Comparison of ENCODE assay signal across 12 cellular contexts in the genomic region with DNA sequence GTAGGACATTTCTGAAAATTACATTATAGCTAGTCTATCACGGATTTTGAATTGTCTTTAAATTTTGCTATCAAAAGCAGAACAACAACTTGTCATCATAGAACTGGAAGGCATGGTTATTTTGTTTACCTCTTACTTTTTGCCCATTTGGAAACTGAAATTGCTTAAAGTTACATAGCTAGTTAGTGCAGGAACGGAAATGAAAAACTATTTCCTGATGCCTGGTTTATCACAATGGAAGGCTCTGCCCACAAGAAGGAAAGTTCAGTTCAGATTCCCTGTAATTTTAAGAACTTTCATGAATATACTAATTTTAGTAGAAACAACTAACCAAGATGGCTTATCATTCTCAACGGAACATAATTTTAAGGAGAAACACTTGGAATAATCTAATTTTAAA.
DNase-seq lines count a peak whose midpoint lies in the region; ATAC-seq and TF ChIP-seq lines count a peak whose summit lies in the region.
"Had no signal": no experiment of that assay in that cellular context is flagged by ENCODE, and none has a peak within 500 bp of the region (broad histone marks: within the 10 kb centered on the region; RNA-seq: fewer than 3 reads in every experiment).

No MANE protein-coding gene starts in this region.

- H3K4me1 ChIP-seq in HCT116 (ENCODE audit: control insufficient read depth in 1 of 2, insufficient read depth in 2 of 2, low read length in 2 of 2) (peaks cover 55 to 78% of the 10 kb centered on the region in 2 experiments), ascending aorta (peaks cover 18 to 63% of the 10 kb centered on the region in 2 donors), mucosa of rectum (ENCODE audit: control insufficient read depth in 2 of 2, insufficient read depth in 2 of 2, low read length in 2 of 2) (peaks cover 36 to 69% of the 10 kb centered on the region in 2 donors), testis (peaks cover 70% of the 10 kb centered on the region)

- TF ChIP-seq CTCF in HCT116 (IDR thresholded peaks at IDR 0.05 in 2 of 3, conservative IDR thresholded peaks at IDR 0.05 in 1 of 3; ENCODE audit: borderline replicate concordance in 1 of 3, insufficient read depth in 1 of 3, low read depth in 2 of 3, low read length in 2 of 3) (no peak), ascending aorta (IDR thresholded peaks at IDR 0.05) (no peak), testis (IDR thresholded peaks at IDR 0.05) (no peak)

- H3K9ac ChIP-seq in HCT116 (ENCODE audit: low read length) (no peak overlapping the region), mucosa of rectum (ENCODE audit: low read depth in 1 of 2, low read length in 2 of 2) (no peak overlapping the region)

- no peak overlapping the region for H2AFZ ChIP-seq in HCT116 (ENCODE audit: low read depth, low read length, poor library complexity, severe bottlenecking)

- peak overlapping the region; percentile 100; the same call in 1 of the 2 replicates for H3K27ac ChIP-seq in HCT116 (ENCODE audit: low read depth, low read length)
- H3K27ac ChIP-seq in ascending aorta: peak overlapping the region; percentile 91 to 92
- peak overlapping the region; percentile 68 to 70 for H3K27ac ChIP-seq in mucosa of rectum (ENCODE audit: low read depth in 2 of 2, low read length in 2 of 2)
- peak overlapping the region; percentile 76 to 79 for H3K27ac ChIP-seq in testis

- no peak for ATAC-seq in HCT116
- ATAC-seq in GM18873 (IDR thresholded peaks at IDR 0.05; ENCODE audit: low FRiP score, unreplicated experiment): no peak
- no peak for ATAC-seq in HG03469 (IDR thresholded peaks at IDR 0.05; ENCODE audit: unreplicated experiment)

- no TSS peak for BruUV-seq in HCT116 (replicated peaks; lab: Mats Ljungman, UMichigan)

- H3K79me2 ChIP-seq in HCT116 (ENCODE audit: insufficient read depth, low read length): no peaks in the 10 kb centered on the region

- no peak for TF ChIP-seq RAD21 in HCT116 (IDR thresholded peaks at IDR 0.05; ENCODE audit: low read depth)

- H3K36me3 ChIP-seq in HCT116 (ENCODE audit: control insufficient read depth in 1 of 2, insufficient read depth in 2 of 2, low read length in 2 of 2) (no peaks in the 10 kb centered on the region), ascending aorta (no peaks in the 10 kb centered on the region), mucosa of rectum (ENCODE audit: control insufficient read depth in 2 of 2, insufficient read depth in 2 of 2, low read length in 2 of 2) (no peaks in the 10 kb centered on the region), testis (ENCODE audit: low read depth, missing control alignments) (no peaks in the 10 kb centered on the region)
- H3K36me3 ChIP-seq: HAP-1 had no signal

- no peak overlapping the region for H3K4me2 ChIP-seq in HCT116 (ENCODE audit: low read length)

- H3K27me3 ChIP-seq in HCT116 (ENCODE audit: insufficient read depth, low read length) (no peaks in the 10 kb centered on the region), ascending aorta (no peaks in the 10 kb centered on the region), mucosa of rectum (ENCODE audit: control insufficient read depth in 2 of 2, insufficient read depth in 2 of 2, low read length in 2 of 2) (no peaks in the 10 kb centered on the region), testis (no peaks in the 10 kb centered on the region)
- H3K27me3 ChIP-seq: dorsolateral prefrontal cortex had no signal

- H4K20me1 ChIP-seq in HCT116 (ENCODE audit: insufficient read depth): no peaks in the 10 kb centered on the region

- H3K4me3 ChIP-seq in HCT116 (replicated peaks in 1 of 2; ENCODE audit: low read depth in 1 of 2, low read length in 2 of 2) (no peak overlapping the region), ascending aorta (no peak overlapping the region), mucosa of rectum (ENCODE audit: low read length in 2 of 2) (no peak overlapping the region), testis (no peak overlapping the region)
- H3K4me3 ChIP-seq: dorsolateral prefrontal cortex, HAP-1 had no signal

- no peaks in the 10 kb centered on the region for H3K9me2 ChIP-seq in HCT116 (ENCODE audit: insufficient read depth)

- H3K9me3 ChIP-seq in HCT116 (ENCODE audit: control insufficient read depth in 1 of 2, insufficient read depth in 1 of 2, low read depth in 1 of 2, low read length in 2 of 2): no peaks in the 10 kb centered on the region
- no peaks in the 10 kb centered on the region for H3K9me3 ChIP-seq in ascending aorta
- H3K9me3 ChIP-seq in mucosa of rectum (ENCODE audit: control insufficient read depth in 2 of 2, low read length in 2 of 2): no peaks in the 10 kb centered on the region
- no peaks in the 10 kb centered on the region for H3K9me3 ChIP-seq in testis
- H3K9me3 ChIP-seq: HAP-1 had no signal

- POLR2A ChIA-PET in HCT116 (lab: Charles Lee): interaction anchor here (0.9 to 6.1 kb wide), 3 partner anchors 539 to 572 kb away, joined by 3 to 45 read pairs (median 38); no protein-coding TSS in a partner anchor

- intact Hi-C loops in HCT116 (cut with micrococcal nuclease): loop anchor here (5.0 kb wide), 4 partner anchors 105 to 350 kb away; no protein-coding TSS in a partner anchor
- intact Hi-C loops in ascending aorta (cut with DNase I): loop anchor here (5.0 kb wide), 5 partner anchors 145 to 435 kb away; no protein-coding TSS in a partner anchor
- intact Hi-C loops in testis (cut with DNase I; ENCODE audit: low total_unique reads): loop anchor here (5.0 to 10.0 kb wide), 3 partner anchors 302 to 568 kb away; no protein-coding TSS in a partner anchor

- TF ChIP-seq POLR2A in HCT116 (IDR thresholded peaks at IDR 0.05; ENCODE audit: borderline replicate concordance, extremely low read depth, insufficient read depth, insufficient read length): no peak
- no peak for TF ChIP-seq POLR2A in testis (IDR thresholded peaks at IDR 0.05)

- WGBS in testis, 2 donors: 39 to 50% methylated on average over 3 of the region's 3 CpGs

- CTCF ChIA-PET in HCT116 (lab: Charles Lee): interaction anchor here (0.6 to 2.8 kb wide), 10 partner anchors 142 to 597 kb away, joined by 3 to 17 read pairs (median 8); no protein-coding TSS in a partner anchor

- RAD21 ChIA-PET in HCT116 (lab: Charles Lee; ENCODE audit: low non-redundant PET in 1 of 2, low total read pairs in 2 of 2, uncharacterized antibody in 2 of 2, unreplicated experiment in 2 of 2): interaction anchor here in 1 of 2 experiments (1.5 to 3.4 kb wide), 2 partner anchors 313 to 539 kb away, joined by 3 to 14 read pairs; no protein-coding TSS in a partner anchor

- no peak for DNase-seq in HCT116 (ENCODE audit: low read depth, low spot score)
- no peak for DNase-seq in ascending aorta (ENCODE audit: low spot score in 2 of 2)
- DNase-seq in testis: no peak
- DNase-seq in globus pallidus (ENCODE audit: low spot score): no peak
- DNase-seq: activated CD4-positive, CD25-positive, alpha-beta regulatory T cell; dorsolateral prefrontal cortex; NCI-H2107; SW 1271 had no signal

TF ChIP-seq in HCT116, 20 proteins besides CTCF, POLR2A, EP300 and RAD21:
- TF ChIP-seq, protein P1, sequence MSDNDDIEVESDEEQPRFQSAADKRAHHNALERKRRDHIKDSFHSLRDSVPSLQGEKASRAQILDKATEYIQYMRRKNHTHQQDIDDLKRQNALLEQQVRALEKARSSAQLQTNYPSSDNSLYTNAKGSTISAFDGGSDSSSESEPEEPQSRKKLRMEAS (IDR thresholded peaks at IDR 0.05): no peak
- TF ChIP-seq JUND (IDR thresholded peaks at IDR 0.05) (no peak), ZNF274 (IDR thresholded peaks at IDR 0.05; ENCODE audit: low read depth, low read length) (no peak), CBX3 (IDR thresholded peaks at IDR 0.05; ENCODE audit: low read depth) (no peak), SIN3A (IDR thresholded peaks at IDR 0.05; ENCODE audit: low read depth) (no peak), POLR2AphosphoS5 (IDR thresholded peaks at IDR 0.05; ENCODE audit: low read depth, low read length) (no peak), EGR1 (IDR thresholded peaks at IDR 0.05; ENCODE audit: low read depth) (no peak), SRF (IDR thresholded peaks at IDR 0.05; ENCODE audit: low read depth) (no peak), YY1 (IDR thresholded peaks at IDR 0.05; ENCODE audit: extremely low read depth, insufficient replicate concordance, low read depth, low read length) (no peak), TCF7L2 (IDR thresholded peaks at IDR 0.05; ENCODE audit: borderline replicate concordance, extremely low read depth, insufficient read depth, insufficient read length) (no peak), CEBPB (IDR thresholded peaks at IDR 0.05; ENCODE audit: low read depth) (no peak), SP1 (IDR thresholded peaks at IDR 0.05; ENCODE audit: low read depth) (no peak), EZH2 (IDR thresholded peaks at IDR 0.05) (no peak)
- TF ChIP-seq, protein P2, sequence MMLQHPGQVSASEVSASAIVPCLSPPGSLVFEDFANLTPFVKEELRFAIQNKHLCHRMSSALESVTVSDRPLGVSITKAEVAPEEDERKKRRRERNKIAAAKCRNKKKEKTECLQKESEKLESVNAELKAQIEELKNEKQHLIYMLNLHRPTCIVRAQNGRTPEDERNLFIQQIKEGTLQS (IDR thresholded peaks at IDR 0.05): no peak
- TF ChIP-seq, protein P3, sequence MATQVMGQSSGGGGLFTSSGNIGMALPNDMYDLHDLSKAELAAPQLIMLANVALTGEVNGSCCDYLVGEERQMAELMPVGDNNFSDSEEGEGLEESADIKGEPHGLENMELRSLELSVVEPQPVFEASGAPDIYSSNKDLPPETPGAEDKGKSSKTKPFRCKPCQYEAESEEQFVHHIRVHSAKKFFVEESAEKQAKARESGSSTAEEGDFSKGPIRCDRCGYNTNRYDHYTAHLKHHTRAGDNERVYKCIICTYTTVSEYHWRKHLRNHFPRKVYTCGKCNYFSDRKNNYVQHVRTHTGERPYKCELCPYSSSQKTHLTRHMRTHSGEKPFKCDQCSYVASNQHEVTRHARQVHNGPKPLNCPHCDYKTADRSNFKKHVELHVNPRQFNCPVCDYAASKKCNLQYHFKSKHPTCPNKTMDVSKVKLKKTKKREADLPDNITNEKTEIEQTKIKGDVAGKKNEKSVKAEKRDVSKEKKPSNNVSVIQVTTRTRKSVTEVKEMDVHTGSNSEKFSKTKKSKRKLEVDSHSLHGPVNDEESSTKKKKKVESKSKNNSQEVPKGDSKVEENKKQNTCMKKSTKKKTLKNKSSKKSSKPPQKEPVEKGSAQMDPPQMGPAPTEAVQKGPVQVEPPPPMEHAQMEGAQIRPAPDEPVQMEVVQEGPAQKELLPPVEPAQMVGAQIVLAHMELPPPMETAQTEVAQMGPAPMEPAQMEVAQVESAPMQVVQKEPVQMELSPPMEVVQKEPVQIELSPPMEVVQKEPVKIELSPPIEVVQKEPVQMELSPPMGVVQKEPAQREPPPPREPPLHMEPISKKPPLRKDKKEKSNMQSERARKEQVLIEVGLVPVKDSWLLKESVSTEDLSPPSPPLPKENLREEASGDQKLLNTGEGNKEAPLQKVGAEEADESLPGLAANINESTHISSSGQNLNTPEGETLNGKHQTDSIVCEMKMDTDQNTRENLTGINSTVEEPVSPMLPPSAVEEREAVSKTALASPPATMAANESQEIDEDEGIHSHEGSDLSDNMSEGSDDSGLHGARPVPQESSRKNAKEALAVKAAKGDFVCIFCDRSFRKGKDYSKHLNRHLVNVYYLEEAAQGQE (IDR thresholded peaks at IDR 0.05; ENCODE audit: low read depth): no peak
